9 cellular contexts compared by ENCODE assay signal in genomic region chr2:111618953-111619902, GRCh38.
DNase-seq lines count a peak whose midpoint lies in the region; ATAC-seq and TF ChIP-seq lines count a peak whose summit lies in the region.
"Had no signal": no experiment of that assay in that cellular context is flagged by ENCODE, and none has a peak within 500 bp of the region (broad histone marks: within the 10 kb centered on the region; RNA-seq: fewer than 3 reads in every experiment).

No MANE protein-coding gene starts in this region.

- DNase-seq in HT1080 (ENCODE audit: low read depth) (peak; percentile 30), SKM-1 treated with dmso at 0.1 percent for 144 hours (lab: John Stamatoyannopoulos, UW; ENCODE audit: unreplicated experiment) (peak; percentile 84), thoracic aorta (ENCODE audit: low spot score) (no peak)
- DNase-seq in stimulated activated naive CD4-positive, alpha-beta T cell (lab: John Stamatoyannopoulos, UW): no peak
- no peak for DNase-seq in activated CD4-positive, alpha-beta memory T cell treated with anti-CD3 and anti-CD28 coated beads for 36 hours
- DNase-seq: activated CD4-positive, alpha-beta T cell treated with anti-CD3 and anti-CD28 coated beads for 48 hours; NCI-H510A treated with DMSO at 0.1 percent for 48 hours had no signal

- H3K36me3 ChIP-seq in gastroesophageal sphincter (no peaks in the 10 kb centered on the region), thoracic aorta (no peaks in the 10 kb centered on the region)

- H3K36me3 Mint-ChIP-seq in activated CD4-positive, alpha-beta memory T cell treated with anti-CD3 and anti-CD28 coated beads for 36 hours: no peaks in the 10 kb centered on the region

- TF ChIP-seq CTCF in gastroesophageal sphincter (IDR thresholded peaks at IDR 0.05) (peak in 1 of 4 experiments; percentile 24), thoracic aorta (IDR thresholded peaks at IDR 0.05) (no peak)

- H3K4me1 ChIP-seq in gastroesophageal sphincter: peaks cover 0 to 8% (median 0%) of the 10 kb centered on the region in 3 donors
- H3K4me1 ChIP-seq in thoracic aorta (ENCODE audit: control insufficient read depth in 1 of 2, low read depth in 2 of 2): peaks cover 18 to 25% of the 10 kb centered on the region in 2 donors

- 75 to 80% methylated on average over 5 to 12 of the region's 12 CpGs for WGBS in gastroesophageal sphincter (ENCODE audit: low coverage in 1 of 2), 2 donors

- H3K9me3 ChIP-seq in gastroesophageal sphincter (no peaks in the 10 kb centered on the region), thoracic aorta (no peaks in the 10 kb centered on the region)

- H3K27me3 ChIP-seq in gastroesophageal sphincter: no peaks in the 10 kb centered on the region
- no peaks in the 10 kb centered on the region for H3K27me3 ChIP-seq in thoracic aorta (replicated peaks; ENCODE audit: insufficient read depth)

- H3K9me3 Mint-ChIP-seq in activated CD4-positive, alpha-beta memory T cell treated with anti-CD3 and anti-CD28 coated beads for 36 hours: no peaks in the 10 kb centered on the region

- peaks cover 2% of the 10 kb centered on the region for H3K4me1 Mint-ChIP-seq in activated CD4-positive, alpha-beta memory T cell treated with anti-CD3 and anti-CD28 coated beads for 36 hours (ENCODE audit: low read depth)

- H3K27me3 Mint-ChIP-seq in activated CD4-positive, alpha-beta memory T cell treated with anti-CD3 and anti-CD28 coated beads for 36 hours: peaks cover 15% of the 10 kb centered on the region

- H3K27ac ChIP-seq in gastroesophageal sphincter (no peak overlapping the region), thoracic aorta (peak overlapping the region; percentile 59 to 75)

- no peak overlapping the region for H3K4me3 Mint-ChIP-seq in activated CD4-positive, alpha-beta memory T cell treated with anti-CD3 and anti-CD28 coated beads for 36 hours

- ATAC-seq in gastroesophageal sphincter (peak; percentile 7), thoracic aorta (ENCODE audit: insufficient number of reproducible peaks, low FRiP score, low read depth) (no peak), HG02571 (IDR thresholded peaks at IDR 0.05; ENCODE audit: unreplicated experiment) (no peak)

- TF ChIP-seq EP300 in gastroesophageal sphincter (IDR thresholded peaks at IDR 0.05): no peak

- POLR2A ChIA-PET in activated CD4-positive, alpha-beta memory T cell treated with anti-CD3 and anti-CD28 coated beads for 36 hours (lab: Charles Lee): no interaction called here

- no peak overlapping the region for H3K4me3 ChIP-seq in gastroesophageal sphincter
- H3K4me3 ChIP-seq in thoracic aorta: no peak overlapping the region

- intact Hi-C loops in activated CD4-positive, alpha-beta memory T cell treated with anti-CD3 and anti-CD28 coated beads for 36 hours (cut with micrococcal nuclease): no loop called here

- H3K27ac Mint-ChIP-seq in activated CD4-positive, alpha-beta memory T cell treated with anti-CD3 and anti-CD28 coated beads for 36 hours: no peak overlapping the region

- CTCF ChIA-PET in activated CD4-positive, alpha-beta memory T cell treated with anti-CD3 and anti-CD28 coated beads for 36 hours (lab: Charles Lee): interaction anchor here (0.8 kb wide), 1 partner anchor 80 kb away, joined by 4 read pairs; no protein-coding TSS in a partner anchor

- TF ChIP-seq POLR2A in gastroesophageal sphincter (IDR thresholded peaks at IDR 0.05): no peak

Comparison
In these comparisons a context has a peak if more than half of its experiments do, and no peak if none do; other contexts are left out.
1. DNase-seq: peak in HT1080 (single experiment) and SKM-1 treated with dmso at 0.1 percent for 144 hours (single experiment); none in thoracic aorta (single experiment), stimulated activated naive CD4-positive, alpha-beta T cell (0 of 6) and activated CD4-positive, alpha-beta memory T cell treated with anti-CD3 and anti-CD28 coated beads for 36 hours (single experiment).
2. H3K27ac ChIP-seq: peak in thoracic aorta (2 of 2); none in gastroesophageal sphincter (0 of 4).